ENCODE assay signal across 28 cellular contexts in genomic region chr5:110027527-110028322, GRCh38.
DNase-seq lines count a peak whose midpoint lies in the region; ATAC-seq, FAIRE-seq and TF ChIP-seq lines count a peak whose summit lies in the region.
"Had no signal": no experiment of that assay in that cellular context is flagged by ENCODE, and none has a peak within 500 bp of the region (broad histone marks: within the 10 kb centered on the region; RNA-seq: fewer than 3 reads in every experiment).

No MANE protein-coding gene starts in this region.

- no peak overlapping the region for H2BK15ac ChIP-seq in mesendoderm (replicated peaks; ENCODE audit: low read depth)

- no peak overlapping the region for H3K4ac ChIP-seq in mesendoderm (ENCODE audit: low read depth, low read length)

- no peaks in the 10 kb centered on the region for H3K9me3 Mint-ChIP-seq in astrocyte (ENCODE audit: unreplicated experiment)
- H3K9me3 Mint-ChIP-seq: activated B cell treated with CpG ODN at 0.5 μM for 24 hours; effector memory CD8-positive, alpha-beta T cell had no signal

- H3K36me3 Mint-ChIP-seq in astrocyte (ENCODE audit: low read depth, unreplicated experiment), result no peaks in the 10 kb centered on the region
- H3K36me3 Mint-ChIP-seq: naive thymus-derived CD4-positive, alpha-beta T cell had no signal

- H3K56ac ChIP-seq in mesendoderm (ENCODE audit: low read length), result no peak overlapping the region

- peak; percentile 15 for DNase-seq in DMS 273 (lab: John Stamatoyannopoulos, UW; ENCODE audit: unreplicated experiment)
- no peak for DNase-seq in DMS 273 treated with DMSO at 0.1 percent for 48 hours (lab: John Stamatoyannopoulos, UW)
- DNase-seq in astrocyte (ENCODE audit: low read depth), result peak; percentile 15
- DNase-seq in mesendoderm, result peak; percentile 10
- no peak for DNase-seq in hypothalamus (lab: John Stamatoyannopoulos, UW)
- no peak for DNase-seq in KBM-7
- DNase-seq: activated B cell treated with CpG ODN at 0.5 μM for 24 hours; adrenal gland; colonic mucosa; DMS79 treated with DMSO at 0.1 percent for 48 hours; effector memory CD8-positive, alpha-beta T cell; glutamatergic neuron; mesenchymal stem cell; naive thymus-derived CD4-positive, alpha-beta T cell; NCI-H1436; NCI-H526; stimulated activated CD4-positive, alpha-beta T cell treated with anti-CD3 and anti-CD28 coated beads, Interleukin-2, amount 100 ng/mL, for 48 hours; stimulated activated naive CD4-positive, alpha-beta T cell treated with Interleukin-2 at 50 U/mL for 16 hours; T-helper 9 cell; tibial artery had no signal

- no peak for TF ChIP-seq CTCF in astrocyte (IDR thresholded peaks at IDR 0.05; ENCODE audit: insufficient read depth, low read depth, low read length)

- no peaks in the 10 kb centered on the region for H3K9me3 ChIP-seq in astrocyte (ENCODE audit: insufficient read depth, low read depth, low read length)
- H3K9me3 ChIP-seq: adrenal gland, colonic mucosa, esophagus muscularis mucosa, tibial artery had no signal

- H3K4me3 Mint-ChIP-seq in astrocyte (ENCODE audit: unreplicated experiment), result no peak overlapping the region
- H3K4me3 Mint-ChIP-seq: activated B cell treated with CpG ODN at 0.5 μM for 24 hours; activated T-helper 1 cell treated with anti-CD3 and anti-CD28 coated beads, Interleukin-12 subunit alpha, Interleukin-12 subunit beta, Interleukin-2, Interleukin-4 antibody, amounts not matched to agents 30 ng/mL and 10 ng/mL and 1 ng/mL, durations not matched to agents 14 hours and 24 hours and 36 hours; B cell; effector memory CD8-positive, alpha-beta T cell; naive thymus-derived CD4-positive, alpha-beta T cell had no signal

- H3K4me3 ChIP-seq in astrocyte (ENCODE audit: insufficient read depth, low read depth, low read length), result no peak overlapping the region
- no peak overlapping the region for H3K4me3 ChIP-seq in mesendoderm (ENCODE audit: low read length)
- H3K4me3 ChIP-seq: adrenal gland, colonic mucosa, esophagus muscularis mucosa, GM12878, SK-N-MC, tibial artery had no signal

- FAIRE-seq in astrocyte (lab: Jason Lieb, UNC), result no peak
- FAIRE-seq: GM12878 had no signal

- no peak overlapping the region for H3K4me2 ChIP-seq in astrocyte (ENCODE audit: low read length)
- no peak overlapping the region for H3K4me2 ChIP-seq in mesendoderm (ENCODE audit: low read length)

- in situ Hi-C loops in KBM-7 (cut with MboI; ENCODE audit: low pct_unique_long_range_greater_than_20kb, low sequenced_read_pairs), result no loop called here

- H3K18ac ChIP-seq in mesendoderm (ENCODE audit: low read length), result no peak overlapping the region

- no peak overlapping the region for H2AFZ ChIP-seq in astrocyte (ENCODE audit: low read depth, low read length)

- H3K79me2 ChIP-seq in astrocyte (ENCODE audit: insufficient read depth, low read length) (no peaks in the 10 kb centered on the region), mesendoderm (ENCODE audit: control insufficient read depth, insufficient read depth, low read length) (no peaks in the 10 kb centered on the region)

- no peak overlapping the region for H4K8ac ChIP-seq in mesendoderm (ENCODE audit: low read depth, low read length)

- H3K23ac ChIP-seq in mesendoderm (ENCODE audit: low read length), result no peak overlapping the region

- H3K27ac Mint-ChIP-seq in astrocyte (ENCODE audit: unreplicated experiment), result no peak overlapping the region
- H3K27ac Mint-ChIP-seq: activated B cell treated with CpG ODN at 0.5 μM for 24 hours; activated T-helper 1 cell treated with anti-CD3 and anti-CD28 coated beads, Interleukin-12 subunit alpha, Interleukin-12 subunit beta, Interleukin-2, Interleukin-4 antibody, amounts not matched to agents 30 ng/mL and 10 ng/mL and 1 ng/mL, durations not matched to agents 14 hours and 24 hours and 36 hours; B cell; effector memory CD8-positive, alpha-beta T cell had no signal

- no peak overlapping the region for H3K9ac ChIP-seq in astrocyte (ENCODE audit: low read length)
- H3K9ac ChIP-seq in mesendoderm (ENCODE audit: low read length), result no peak overlapping the region

- H3K27ac ChIP-seq in astrocyte (ENCODE audit: low read depth, low read length) (no peak overlapping the region), mesendoderm (ENCODE audit: low read depth, low read length) (no peak overlapping the region)
- H3K27ac ChIP-seq: 22Rv1, adrenal gland, colonic mucosa, esophagus muscularis mucosa, SK-N-MC, tibial artery had no signal

- H3K27me3 ChIP-seq in astrocyte (ENCODE audit: insufficient read depth, low read length) (no peaks in the 10 kb centered on the region), mesendoderm (ENCODE audit: insufficient read depth, low read length, poor library complexity) (no peaks in the 10 kb centered on the region)
- H3K27me3 ChIP-seq: adrenal gland, colonic mucosa, esophagus muscularis mucosa, tibial artery had no signal

- no peaks in the 10 kb centered on the region for H3K36me3 ChIP-seq in astrocyte (ENCODE audit: insufficient read depth, low read length)
- H3K36me3 ChIP-seq in mesendoderm (ENCODE audit: control insufficient read depth, insufficient read depth, low read length), result no peaks in the 10 kb centered on the region
- H3K36me3 ChIP-seq: adrenal gland, colonic mucosa, esophagus muscularis mucosa, tibial artery had no signal

- no peaks in the 10 kb centered on the region for H4K20me1 ChIP-seq in astrocyte (ENCODE audit: insufficient read depth, low read length)

- H4K5ac ChIP-seq in mesendoderm (ENCODE audit: low read length), result no peak overlapping the region

- peaks cover 2% of the 10 kb centered on the region for H3K27me3 Mint-ChIP-seq in astrocyte (ENCODE audit: low read depth, unreplicated experiment)
- H3K27me3 Mint-ChIP-seq: B cell; effector memory CD8-positive, alpha-beta T cell; naive thymus-derived CD4-positive, alpha-beta T cell had no signal

- H3K4me1 ChIP-seq in astrocyte (ENCODE audit: insufficient read depth, low read length) (no peaks in the 10 kb centered on the region), mesendoderm (ENCODE audit: control insufficient read depth, low read depth, low read length) (no peaks in the 10 kb centered on the region)
- H3K4me1 ChIP-seq: adrenal gland, colonic mucosa had no signal

- ATAC-seq in HG02610 (IDR thresholded peaks at IDR 0.05; ENCODE audit: unreplicated experiment) (peak; percentile 63), GM21529 (IDR thresholded peaks at IDR 0.05; ENCODE audit: unreplicated experiment) (no peak)
- ATAC-seq: effector memory CD8-positive, alpha-beta T cell; GM12878; naive thymus-derived CD4-positive, alpha-beta T cell had no signal

- no peaks in the 10 kb centered on the region for H3K4me1 Mint-ChIP-seq in astrocyte (ENCODE audit: low read depth, unreplicated experiment)
- H3K4me1 Mint-ChIP-seq: activated B cell treated with CpG ODN at 0.5 μM for 24 hours, B cell had no signal

- no peak overlapping the region for H2BK5ac ChIP-seq in mesendoderm (ENCODE audit: low read length)

- H2AK5ac ChIP-seq in mesendoderm (ENCODE audit: low read length), result no peak overlapping the region

- H2BK120ac ChIP-seq in mesendoderm (ENCODE audit: low read depth, low read length), result no peak overlapping the region

- no CpG with 5 or more reads among the region's 1 CpG for WGBS in mesendoderm (ENCODE audit: extremely low coverage, insufficient coverage, low lambda C conversion rate)

- H3K79me1 ChIP-seq in mesendoderm (ENCODE audit: low read length), result no peaks in the 10 kb centered on the region

Comparison
In these comparisons a context has a peak if more than half of its experiments do, and no peak if none do; other contexts are left out.
1. DNase-seq: peak in DMS 273 (single experiment), astrocyte (single experiment) and mesendoderm (single experiment); none in DMS 273 treated with DMSO at 0.1 percent for 48 hours (single experiment), hypothalamus (0 of 51) and KBM-7 (single experiment).